8 cellular contexts compared by ENCODE assay signal in the genomic region with DNA sequence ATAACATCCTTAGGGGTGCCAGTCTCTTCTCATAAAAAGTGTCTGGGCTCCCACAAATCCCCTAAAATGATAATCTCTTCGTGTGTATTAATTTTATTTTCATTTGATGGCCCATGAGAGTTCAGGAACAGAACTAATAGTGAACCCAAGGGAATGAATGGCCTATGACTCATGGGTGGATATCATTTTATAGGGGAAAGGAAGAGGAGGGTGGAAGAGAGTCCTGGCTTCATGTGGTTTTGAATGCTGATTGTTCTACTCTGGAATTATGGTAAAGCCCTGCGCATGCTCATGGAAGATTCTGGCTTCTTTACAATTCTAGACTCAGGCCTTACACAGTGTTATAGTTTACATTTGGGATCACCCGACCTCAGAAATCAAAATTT. TPM values are rescaled to one million over a fixed set of nuclear protein-coding genes. Genes with fewer than 3 reads are reported as not detected.
DNase-seq lines count a peak whose midpoint lies in the region; ATAC-seq, FAIRE-seq and TF ChIP-seq lines count a peak whose summit lies in the region.

No MANE protein-coding gene starts in this region.

- H3K9ac ChIP-seq in mucosa of stomach (ENCODE audit: low read length) = peak overlapping the region; percentile 53

- peak overlapping the region; percentile 82 for H3K4me2 ChIP-seq in A549

- TF ChIP-seq POLR2A in A549 (IDR thresholded peaks at IDR 0.05; ENCODE audit: low read length) = no peak

- TF ChIP-seq CTCF in A549 (IDR thresholded peaks at IDR 0.05) = no peak

- FAIRE-seq in A549 (lab: Jason Lieb, UNC) (no peak), HTR-8/SVneo (lab: Jason Lieb, UNC) (peak; percentile 38)

- no peak for TF ChIP-seq EP300 in A549 (IDR thresholded peaks at IDR 0.05)

- peak overlapping the region; percentile 31; the same call in 2 of the 3 replicates for H3K4me3 ChIP-seq in A549
- H3K4me3 ChIP-seq in mucosa of stomach (ENCODE audit: low read length) = no peak overlapping the region

- CTCF ChIA-PET in A549 (lab: Yijun Ruan, JAX) = interaction anchor here (4.5 kb wide), 1 partner anchor 35 kb away, joined by 25 read pairs; a partner anchor contains a TSS

- no peaks in the 10 kb centered on the region for H3K27me3 ChIP-seq in mucosa of stomach (ENCODE audit: control insufficient read depth, insufficient read depth, low read length)

- 4% methylated on average over 3 of the region's 3 CpGs for WGBS in A549 (ENCODE audit: missing lambda C conversion rate)

- no peak for TF ChIP-seq RAD21 in A549 (conservative IDR thresholded peaks at IDR 0.05 in 1 of 2, IDR thresholded peaks at IDR 0.05 in 1 of 2)

- H3K9me3 ChIP-seq in A549 = no peaks in the 10 kb centered on the region
- no peaks in the 10 kb centered on the region for H3K9me3 ChIP-seq in mucosa of stomach (ENCODE audit: control insufficient read depth, low read length)

- DNase-seq in A549 (ENCODE audit: low read depth in 1 of 2, low spot score in 1 of 2) = peak; percentile 38 to 63
- peak; percentile 68 for DNase-seq in HTR-8/SVneo (ENCODE audit: insufficient read length, low spot score)
- no peak for DNase-seq in caudate nucleus (lab: John Stamatoyannopoulos, UW)
- DNase-seq in AML-193 (lab: John Stamatoyannopoulos, UW) = no peak
- DNase-seq in inferior parietal cortex (ENCODE audit: extremely low spot score) = no peak
- no peak for DNase-seq in GOT3 (lab: John Stamatoyannopoulos, UW)
- DNase-seq in globus pallidus (ENCODE audit: low spot score) = no peak

- ATAC-seq in A549 = peak; percentile 71 to 83

- POLR2A ChIA-PET in A549 (lab: Yijun Ruan, JAX) = interaction anchor here (0.5 to 2.2 kb wide), 7 partner anchors 28 to 518 kb away, joined by 3 to 13 read pairs (median 4); a partner anchor contains a TSS

- no peaks in the 10 kb centered on the region for H3K36me3 ChIP-seq in mucosa of stomach (ENCODE audit: control insufficient read depth, insufficient read depth, low read length)

- peak overlapping the region; percentile 81 to 92 for H3K27ac ChIP-seq in A549
- H3K27ac ChIP-seq in caudate nucleus (ENCODE audit: low read depth, low read length) = peak overlapping the region; percentile 71

- H3K4me1 ChIP-seq in A549 (peaks cover 74% of the 10 kb centered on the region), mucosa of stomach (ENCODE audit: control insufficient read depth, insufficient read depth, low read length) (peaks cover 42% of the 10 kb centered on the region)

TF ChIP-seq in A549, 52 proteins besides CTCF, POLR2A, EP300 and RAD21:
- 0 out of 2 replicates have a peak, but pooled peaks have one; percentile 20 for TF ChIP-seq FOSL2 (IDR thresholded peaks at IDR 0.05)
- peak; percentile 80 for TF ChIP-seq FOSL2 (CRISPR knock-in tag; IDR thresholded peaks at IDR 0.05)
- no peak for TF ChIP-seq ZC3H11A (IDR thresholded peaks at IDR 0.05)
- TF ChIP-seq JUN (IDR thresholded peaks at IDR 0.05) = peak in 1 of 2 experiments; percentile 17; a peak in 1 of 5 replicates
- TF ChIP-seq RARB (CRISPR knock-in tag; IDR thresholded peaks at IDR 0.05) = no peak
- no peak for TF ChIP-seq CBX8 (IDR thresholded peaks at IDR 0.05)
- TF ChIP-seq EHF (CRISPR knock-in tag; IDR thresholded peaks at IDR 0.05) = no peak
- TF ChIP-seq, protein P1, sequence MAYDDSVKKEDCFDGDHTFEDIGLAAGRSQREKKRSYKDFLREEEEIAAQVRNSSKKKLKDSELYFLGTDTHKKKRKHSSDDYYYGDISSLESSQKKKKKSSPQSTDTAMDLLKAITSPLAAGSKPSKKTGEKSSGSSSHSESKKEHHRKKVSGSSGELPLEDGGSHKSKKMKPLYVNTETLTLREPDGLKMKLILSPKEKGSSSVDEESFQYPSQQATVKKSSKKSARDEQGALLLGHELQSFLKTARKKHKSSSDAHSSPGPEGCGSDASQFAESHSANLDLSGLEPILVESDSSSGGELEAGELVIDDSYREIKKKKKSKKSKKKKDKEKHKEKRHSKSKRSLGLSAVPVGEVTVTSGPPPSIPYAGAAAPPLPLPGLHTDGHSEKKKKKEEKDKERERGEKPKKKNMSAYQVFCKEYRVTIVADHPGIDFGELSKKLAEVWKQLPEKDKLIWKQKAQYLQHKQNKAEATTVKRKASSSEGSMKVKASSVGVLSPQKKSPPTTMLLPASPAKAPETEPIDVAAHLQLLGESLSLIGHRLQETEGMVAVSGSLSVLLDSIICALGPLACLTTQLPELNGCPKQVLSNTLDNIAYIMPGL (CRISPR knock-in tag; IDR thresholded peaks at IDR 0.05; ENCODE audit: borderline replicate concordance) = no peak
- TF ChIP-seq, protein P2, sequence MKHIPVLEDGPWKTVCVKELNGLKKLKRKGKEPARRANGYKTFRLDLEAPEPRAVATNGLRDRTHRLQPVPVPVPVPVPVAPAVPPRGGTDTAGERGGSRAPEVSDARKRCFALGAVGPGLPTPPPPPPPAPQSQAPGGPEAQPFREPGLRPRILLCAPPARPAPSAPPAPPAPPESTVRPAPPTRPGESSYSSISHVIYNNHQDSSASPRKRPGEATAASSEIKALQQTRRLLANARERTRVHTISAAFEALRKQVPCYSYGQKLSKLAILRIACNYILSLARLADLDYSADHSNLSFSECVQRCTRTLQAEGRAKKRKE (CRISPR knock-in tag; IDR thresholded peaks at IDR 0.05; ENCODE audit: low read depth) = no peak
- no peak for TF ChIP-seq CHD2 (IDR thresholded peaks at IDR 0.05; ENCODE audit: low read length, partially characterized antibody)
- TF ChIP-seq, protein P3, sequence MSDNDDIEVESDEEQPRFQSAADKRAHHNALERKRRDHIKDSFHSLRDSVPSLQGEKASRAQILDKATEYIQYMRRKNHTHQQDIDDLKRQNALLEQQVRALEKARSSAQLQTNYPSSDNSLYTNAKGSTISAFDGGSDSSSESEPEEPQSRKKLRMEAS (IDR thresholded peaks at IDR 0.05) = peak; percentile 36; the same call in 1 of the 2 replicates
- TF ChIP-seq, protein P4, sequence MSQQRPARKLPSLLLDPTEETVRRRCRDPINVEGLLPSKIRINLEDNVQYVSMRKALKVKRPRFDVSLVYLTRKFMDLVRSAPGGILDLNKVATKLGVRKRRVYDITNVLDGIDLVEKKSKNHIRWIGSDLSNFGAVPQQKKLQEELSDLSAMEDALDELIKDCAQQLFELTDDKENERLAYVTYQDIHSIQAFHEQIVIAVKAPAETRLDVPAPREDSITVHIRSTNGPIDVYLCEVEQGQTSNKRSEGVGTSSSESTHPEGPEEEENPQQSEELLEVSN (IDR thresholded peaks at IDR 0.05; ENCODE audit: borderline replicate concordance, low read depth) = no peak

RNA-seq across cellular contexts. Expression of a gene that starts 35.3 kb away (rescaled TPM):
- polyA plus RNA-seq in A549 (2011; rRNA removed) (2.5 and 3.2 TPM in 2 replicates), A549 (2017; fragmentation: RNase III; extraction: RNeasy Plus Mini Kit Qiagen cat#74134 plus additional on column Dnase treatment) (1.3 to 1.7 TPM (median 1.5 TPM) in 3 replicates)
- polyA plus RNA-seq in A549 (2012; cell fraction: cytosol; rRNA removed) = 1.3 and 1.9 TPM in 2 replicates
- 0.99 and 1.9 TPM in 2 replicates for polyA plus RNA-seq in A549 (2012; cell fraction: nucleus; rRNA removed)
- 5.5 and 6.0 TPM in 2 replicates for polyA minus RNA-seq in A549 (2011; rRNA and poly(A)+ RNA removed)

Comparison
In these comparisons a context has a peak if more than half of its experiments do, and no peak if none do; other contexts are left out.
1. DNase-seq: peak in A549 (2 of 2) and HTR-8/SVneo (single experiment); none in caudate nucleus (0 of 61), AML-193 (0 of 2), inferior parietal cortex (single experiment), GOT3 (single experiment) and globus pallidus (single experiment).